ENCODE assay signal across 24 cellular contexts in the genomic region with DNA sequence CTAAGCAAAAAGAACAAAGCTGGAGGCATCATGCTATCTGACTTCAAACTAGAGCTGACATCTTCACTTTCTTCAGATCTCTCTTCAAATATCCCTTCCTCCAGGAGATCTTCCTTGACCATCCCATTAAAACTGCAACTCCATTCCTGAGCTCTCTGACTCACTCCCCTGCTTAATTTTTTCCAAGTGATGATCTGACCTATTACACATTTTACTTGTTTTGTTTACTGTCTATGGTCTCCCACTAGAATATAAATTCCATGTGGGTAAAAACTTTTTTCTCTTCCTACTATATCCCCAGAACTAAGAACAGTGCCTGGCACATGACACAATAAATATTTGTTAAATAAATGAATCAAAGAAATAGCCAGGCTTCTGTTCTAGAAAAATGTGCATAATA.
DNase-seq lines count a peak whose midpoint lies in the region; ATAC-seq lines count a peak whose summit lies in the region.
"Had no signal": no experiment of that assay in that cellular context is flagged by ENCODE, and none has a peak within 500 bp of the region (broad histone marks: within the 10 kb centered on the region; RNA-seq: fewer than 3 reads in every experiment).

No MANE protein-coding gene starts in this region.

- intact Hi-C loops in sciatic nerve (cut with DNase I), result no loop called here

- POLR2A ChIA-PET in CD8-positive, alpha-beta memory T cell (lab: Charles Lee), result no interaction called here

- no peak overlapping the region for H3K27ac Mint-ChIP-seq in CD8-positive, alpha-beta memory T cell
- H3K27ac Mint-ChIP-seq: activated naive CD8-positive, alpha-beta T cell treated with anti-CD3 and anti-CD28 coated beads, Interleukin-2, amount 50 U/mL, for 24 hours; CD8-positive, alpha-beta T cell had no signal

- CTCF ChIA-PET in CD8-positive, alpha-beta memory T cell (lab: Charles Lee), result no interaction called here

- ATAC-seq in HG03469 (IDR thresholded peaks at IDR 0.05; ENCODE audit: unreplicated experiment), result no peak
- ATAC-seq in sciatic nerve, result no peak
- ATAC-seq: activated naive CD8-positive, alpha-beta T cell treated with anti-CD3 and anti-CD28 coated beads, Interleukin-2, amount 50 U/mL, for 24 hours; CD8-positive, alpha-beta T cell; foreskin keratinocyte; heart left ventricle; upper lobe of right lung had no signal

- peaks cover 3 to 5% of the 10 kb centered on the region in 2 donors for H3K27me3 Mint-ChIP-seq in CD8-positive, alpha-beta memory T cell
- H3K27me3 Mint-ChIP-seq: activated naive CD8-positive, alpha-beta T cell treated with anti-CD3 and anti-CD28 coated beads, Interleukin-2, amount 50 U/mL, for 24 hours had no signal

- DNase-seq in EH (ENCODE audit: low read depth) (peak; percentile 69), RPMI7951 (ENCODE audit: low read depth) (peak; percentile 28), fibroblast of gingiva (ENCODE audit: low read depth) (peak; percentile 45), sciatic nerve (ENCODE audit: low spot score) (no peak)
- DNase-seq in activated CD4-positive, alpha-beta T cell treated with anti-CD3 and anti-CD28 coated beads, Interleukin-2, amount 50 U/mL, for 4 hours, result no peak
- no peak for DNase-seq in CD8-positive, alpha-beta memory T cell
- DNase-seq: activated CD4-positive, alpha-beta T cell treated with anti-CD3 and anti-CD28 coated beads for 48 hours; activated gamma-delta T cell; activated naive CD8-positive, alpha-beta T cell treated with anti-CD3 and anti-CD28 coated beads, Interleukin-2, amount 50 U/mL, for 24 hours; activated T-cell treated with anti-CD3 and anti-CD28 coated beads, Interleukin-2, amount 50 U/mL, for 1 hour; brain microvascular endothelial cell; CD8-positive, alpha-beta T cell; foreskin keratinocyte; heart left ventricle; KG1; MV-4-11; NCI-H1436 treated with DMSO at 0.1 percent for 48 hours; NCI-H2107; stimulated activated CD4-positive, alpha-beta T cell treated with anti-CD3 and anti-CD28 coated beads, Interleukin-2, amount 100 ng/mL, for 48 hours; upper lobe of right lung had no signal

- H3K9me3 ChIP-seq in CD8-positive, alpha-beta memory T cell (ENCODE audit: low read length), result no peaks in the 10 kb centered on the region
- H3K9me3 ChIP-seq: HAP-1, upper lobe of right lung had no signal

- no peak overlapping the region for H3K4me3 Mint-ChIP-seq in CD8-positive, alpha-beta memory T cell
- H3K4me3 Mint-ChIP-seq: activated naive CD8-positive, alpha-beta T cell treated with anti-CD3 and anti-CD28 coated beads, Interleukin-2, amount 50 U/mL, for 24 hours; CD8-positive, alpha-beta T cell; neural crest cell had no signal

- peaks cover 0 to 6% (median 3%) of the 10 kb centered on the region in 5 donors for H3K9me3 Mint-ChIP-seq in CD8-positive, alpha-beta memory T cell

- H3K27ac ChIP-seq in CD8-positive, alpha-beta memory T cell (ENCODE audit: low read depth, low read length), result no peak overlapping the region
- H3K27ac ChIP-seq: brain microvascular endothelial cell, foreskin keratinocyte, heart left ventricle, right atrium auricular region, upper lobe of right lung had no signal

- no peaks in the 10 kb centered on the region for H3K4me1 ChIP-seq in CD8-positive, alpha-beta memory T cell (ENCODE audit: insufficient read depth, low read length)
- H3K4me1 ChIP-seq: foreskin keratinocyte, HAP-1, heart left ventricle, right atrium auricular region, upper lobe of right lung had no signal

- H3K27me3 ChIP-seq in CD8-positive, alpha-beta memory T cell (ENCODE audit: insufficient read depth, low read length, poor library complexity, severe bottlenecking), result no peaks in the 10 kb centered on the region
- H3K27me3 ChIP-seq: brain microvascular endothelial cell, foreskin keratinocyte, heart left ventricle, right atrium auricular region, upper lobe of right lung had no signal

- peaks cover 0 to 1% (median 0%) of the 10 kb centered on the region in 3 donors for H3K36me3 Mint-ChIP-seq in CD8-positive, alpha-beta memory T cell
- H3K36me3 Mint-ChIP-seq: CD8-positive, alpha-beta T cell had no signal

- no peaks in the 10 kb centered on the region for H3K36me3 ChIP-seq in CD8-positive, alpha-beta memory T cell (ENCODE audit: insufficient read depth, low read length)
- H3K36me3 ChIP-seq: brain microvascular endothelial cell, HAP-1, heart left ventricle, right atrium auricular region, upper lobe of right lung had no signal

- no peak overlapping the region for H3K4me3 ChIP-seq in CD8-positive, alpha-beta memory T cell (ENCODE audit: low read length)
- H3K4me3 ChIP-seq: HAP-1, heart left ventricle, right atrium auricular region, upper lobe of right lung had no signal

- no peaks in the 10 kb centered on the region for H3K4me1 Mint-ChIP-seq in CD8-positive, alpha-beta memory T cell
- H3K4me1 Mint-ChIP-seq: activated naive CD8-positive, alpha-beta T cell treated with anti-CD3 and anti-CD28 coated beads, Interleukin-2, amount 50 U/mL, for 24 hours; neural crest cell had no signal

Comparison
In these comparisons a context has a peak if more than half of its experiments do, and no peak if none do; other contexts are left out.
1. DNase-seq: peak in EH (single experiment), RPMI7951 (single experiment) and fibroblast of gingiva (single experiment); none in sciatic nerve (single experiment), activated CD4-positive, alpha-beta T cell treated with anti-CD3 and anti-CD28 coated beads, Interleukin-2, amount 50 U/mL, for 4 hours (0 of 2) and CD8-positive, alpha-beta memory T cell (0 of 5).